2 cellular contexts compared by ENCODE assay signal in the genomic region with DNA sequence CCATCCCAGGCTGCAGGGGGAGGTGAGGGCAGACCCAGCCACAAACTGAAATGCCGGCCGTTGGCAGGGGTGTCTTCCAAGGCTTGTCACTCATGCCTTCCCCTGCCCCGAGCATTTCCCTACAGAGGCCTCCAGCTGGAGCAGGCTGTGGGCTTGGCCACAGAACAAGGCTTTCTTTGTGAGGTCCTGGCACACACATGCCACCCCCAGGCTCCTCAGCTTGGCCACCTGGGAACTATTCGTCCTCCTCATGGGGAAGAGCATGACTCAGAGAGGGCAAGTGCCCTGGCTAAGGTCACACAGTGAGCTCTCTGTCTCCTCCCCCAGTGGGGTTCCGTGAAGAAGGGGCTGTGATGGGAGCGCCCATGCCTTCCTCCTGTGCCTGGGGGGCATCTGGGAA.
TF ChIP-seq lines count a peak whose summit lies in the region.

No MANE protein-coding gene starts in this region.

TF ChIP-seq in SK-N-SH, 30 proteins besides CTCF, POLR2A, EP300 and RAD21 (continued from another document):
- TF ChIP-seq, protein P1, sequence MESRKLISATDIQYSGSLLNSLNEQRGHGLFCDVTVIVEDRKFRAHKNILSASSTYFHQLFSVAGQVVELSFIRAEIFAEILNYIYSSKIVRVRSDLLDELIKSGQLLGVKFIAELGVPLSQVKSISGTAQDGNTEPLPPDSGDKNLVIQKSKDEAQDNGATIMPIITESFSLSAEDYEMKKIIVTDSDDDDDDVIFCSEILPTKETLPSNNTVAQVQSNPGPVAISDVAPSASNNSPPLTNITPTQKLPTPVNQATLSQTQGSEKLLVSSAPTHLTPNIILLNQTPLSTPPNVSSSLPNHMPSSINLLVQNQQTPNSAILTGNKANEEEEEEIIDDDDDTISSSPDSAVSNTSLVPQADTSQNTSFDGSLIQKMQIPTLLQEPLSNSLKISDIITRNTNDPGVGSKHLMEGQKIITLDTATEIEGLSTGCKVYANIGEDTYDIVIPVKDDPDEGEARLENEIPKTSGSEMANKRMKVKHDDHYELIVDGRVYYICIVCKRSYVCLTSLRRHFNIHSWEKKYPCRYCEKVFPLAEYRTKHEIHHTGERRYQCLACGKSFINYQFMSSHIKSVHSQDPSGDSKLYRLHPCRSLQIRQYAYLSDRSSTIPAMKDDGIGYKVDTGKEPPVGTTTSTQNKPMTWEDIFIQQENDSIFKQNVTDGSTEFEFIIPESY (IDR thresholded peaks at IDR 0.05; ENCODE audit: borderline replicate concordance, low read depth), result no peak
- TF ChIP-seq YY1 (IDR thresholded peaks at IDR 0.05; ENCODE audit: low read depth), result no peak
- TF ChIP-seq FOSL2 (IDR thresholded peaks at IDR 0.05; ENCODE audit: borderline replicate concordance, low read depth), result peak; percentile 38; the same call in 1 of the 2 replicates
- TF ChIP-seq NFIC (IDR thresholded peaks at IDR 0.05; ENCODE audit: borderline replicate concordance), result peak; percentile 29; the same call in 1 of the 2 replicates
- no peak for TF ChIP-seq RCOR1 (IDR thresholded peaks at IDR 0.05; ENCODE audit: low read length)
- no peak for TF ChIP-seq MXI1 (IDR thresholded peaks at IDR 0.05; ENCODE audit: low read depth, low read length)
- TF ChIP-seq TCF12 (IDR thresholded peaks at IDR 0.05), result peak; percentile 80
- TF ChIP-seq, protein P2, sequence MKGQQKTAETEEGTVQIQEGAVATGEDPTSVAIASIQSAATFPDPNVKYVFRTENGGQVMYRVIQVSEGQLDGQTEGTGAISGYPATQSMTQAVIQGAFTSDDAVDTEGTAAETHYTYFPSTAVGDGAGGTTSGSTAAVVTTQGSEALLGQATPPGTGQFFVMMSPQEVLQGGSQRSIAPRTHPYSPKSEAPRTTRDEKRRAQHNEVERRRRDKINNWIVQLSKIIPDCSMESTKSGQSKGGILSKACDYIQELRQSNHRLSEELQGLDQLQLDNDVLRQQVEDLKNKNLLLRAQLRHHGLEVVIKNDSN (IDR thresholded peaks at IDR 0.05; ENCODE audit: borderline replicate concordance, low read depth), result no peak

TF ChIP-seq in SK-N-SH treated with all-trans-retinoic acid at 6 μM for 48 hours, 23 proteins besides CTCF, POLR2A, EP300 and RAD21 (continued from another document):
- TF ChIP-seq, protein P3, sequence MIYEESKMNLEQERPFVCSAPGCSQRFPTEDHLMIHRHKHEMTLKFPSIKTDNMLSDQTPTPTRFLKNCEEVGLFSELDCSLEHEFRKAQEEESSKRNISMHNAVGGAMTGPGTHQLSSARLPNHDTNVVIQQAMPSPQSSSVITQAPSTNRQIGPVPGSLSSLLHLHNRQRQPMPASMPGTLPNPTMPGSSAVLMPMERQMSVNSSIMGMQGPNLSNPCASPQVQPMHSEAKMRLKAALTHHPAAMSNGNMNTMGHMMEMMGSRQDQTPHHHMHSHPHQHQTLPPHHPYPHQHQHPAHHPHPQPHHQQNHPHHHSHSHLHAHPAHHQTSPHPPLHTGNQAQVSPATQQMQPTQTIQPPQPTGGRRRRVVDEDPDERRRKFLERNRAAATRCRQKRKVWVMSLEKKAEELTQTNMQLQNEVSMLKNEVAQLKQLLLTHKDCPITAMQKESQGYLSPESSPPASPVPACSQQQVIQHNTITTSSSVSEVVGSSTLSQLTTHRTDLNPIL (CRISPR knock-in tag; IDR thresholded peaks at IDR 0.05; ENCODE audit: low read depth), result no peak
- TF ChIP-seq ZFP30 (CRISPR knock-in tag; IDR thresholded peaks at IDR 0.05) (no peak), ZNF70 (CRISPR knock-in tag; IDR thresholded peaks at IDR 0.05) (no peak)
- TF ChIP-seq, protein P4, sequence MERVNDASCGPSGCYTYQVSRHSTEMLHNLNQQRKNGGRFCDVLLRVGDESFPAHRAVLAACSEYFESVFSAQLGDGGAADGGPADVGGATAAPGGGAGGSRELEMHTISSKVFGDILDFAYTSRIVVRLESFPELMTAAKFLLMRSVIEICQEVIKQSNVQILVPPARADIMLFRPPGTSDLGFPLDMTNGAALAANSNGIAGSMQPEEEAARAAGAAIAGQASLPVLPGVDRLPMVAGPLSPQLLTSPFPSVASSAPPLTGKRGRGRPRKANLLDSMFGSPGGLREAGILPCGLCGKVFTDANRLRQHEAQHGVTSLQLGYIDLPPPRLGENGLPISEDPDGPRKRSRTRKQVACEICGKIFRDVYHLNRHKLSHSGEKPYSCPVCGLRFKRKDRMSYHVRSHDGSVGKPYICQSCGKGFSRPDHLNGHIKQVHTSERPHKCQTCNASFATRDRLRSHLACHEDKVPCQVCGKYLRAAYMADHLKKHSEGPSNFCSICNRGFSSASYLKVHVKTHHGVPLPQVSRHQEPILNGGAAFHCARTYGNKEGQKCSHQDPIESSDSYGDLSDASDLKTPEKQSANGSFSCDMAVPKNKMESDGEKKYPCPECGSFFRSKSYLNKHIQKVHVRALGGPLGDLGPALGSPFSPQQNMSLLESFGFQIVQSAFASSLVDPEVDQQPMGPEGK (CRISPR knock-in tag; IDR thresholded peaks at IDR 0.05; ENCODE audit: borderline replicate concordance), result no peak
